ENCODE assay signal across 8 cellular contexts in the genomic region with DNA sequence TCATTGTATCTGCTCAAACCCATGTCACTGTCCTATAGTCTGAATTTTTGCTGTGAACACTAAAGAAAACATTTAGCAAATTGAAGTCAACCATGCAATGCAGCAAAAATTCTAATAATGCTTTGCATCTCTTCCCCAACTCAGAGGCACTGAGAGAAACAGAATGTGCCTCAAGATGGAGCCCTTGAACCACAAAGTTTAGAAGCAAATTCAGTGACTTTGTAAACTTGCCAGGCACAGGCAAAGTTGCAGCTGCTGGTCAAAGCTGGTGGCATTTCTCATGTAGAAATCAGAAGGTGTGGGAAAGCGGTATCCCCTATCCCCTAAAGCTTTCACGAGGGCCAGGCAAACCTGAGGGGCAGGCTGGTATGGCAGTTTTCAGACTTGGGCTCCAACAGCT.
DNase-seq lines count a peak whose midpoint lies in the region; ATAC-seq, FAIRE-seq and TF ChIP-seq lines count a peak whose summit lies in the region.

No MANE protein-coding gene starts in this region.

- no peak for TF ChIP-seq EP300 in upper lobe of left lung (IDR thresholded peaks at IDR 0.05)

- H3K36me3 ChIP-seq in kidney epithelial cell (ENCODE audit: control insufficient read depth, insufficient read depth, low read length): no peaks in the 10 kb centered on the region
- H3K36me3 ChIP-seq in upper lobe of left lung: no peaks in the 10 kb centered on the region

- peak; percentile 86 for DNase-seq in M059J (ENCODE audit: low read depth)
- peak; percentile 25 for DNase-seq in brain pericyte (ENCODE audit: low read depth, low spot score)
- DNase-seq in kidney epithelial cell (ENCODE audit: low read depth): peak; percentile 10
- peak in 1 of 2 donors; percentile 30 for DNase-seq in upper lobe of left lung

- peak; percentile 95 for FAIRE-seq in G401.6 (lab: Jason Lieb, UNC)

- 22 to 27% methylated on average over 2 of the region's 2 CpGs for WGBS in upper lobe of left lung, 2 donors

- H3K27me3 ChIP-seq in kidney epithelial cell (ENCODE audit: control insufficient read depth, insufficient read depth, low read length): no peaks in the 10 kb centered on the region
- no peaks in the 10 kb centered on the region for H3K27me3 ChIP-seq in upper lobe of left lung

- no peaks in the 10 kb centered on the region for H3K4me1 ChIP-seq in upper lobe of left lung

- H3K9me3 ChIP-seq in upper lobe of left lung: no peaks in the 10 kb centered on the region

- ATAC-seq in upper lobe of left lung (ENCODE audit: low FRiP score in 2 of 2) (peak in 1 of 2 donors; percentile 60), GM18505 (IDR thresholded peaks at IDR 0.05; ENCODE audit: unreplicated experiment) (no peak), HG03439 (IDR thresholded peaks at IDR 0.05; ENCODE audit: unreplicated experiment) (no peak), HG02623 (IDR thresholded peaks at IDR 0.05; ENCODE audit: unreplicated experiment) (no peak)

- no peak overlapping the region for H3K27ac ChIP-seq in upper lobe of left lung

- TF ChIP-seq POLR2A in upper lobe of left lung (IDR thresholded peaks at IDR 0.05) (no peak), GM18505 (IDR thresholded peaks at IDR 0.05; ENCODE audit: borderline replicate concordance, extremely low read depth, insufficient read depth, insufficient read length) (no peak)

- TF ChIP-seq CTCF in kidney epithelial cell (IDR thresholded peaks at IDR 0.05; ENCODE audit: insufficient read depth, low read length, poor library complexity, severe bottlenecking) (peak; percentile 42), upper lobe of left lung (IDR thresholded peaks at IDR 0.05) (peak in 5 of 6 experiments; percentile 22 to 48 (median 30))

- H3K4me3 ChIP-seq in kidney epithelial cell (ENCODE audit: low read depth, low read length) (no peak overlapping the region), upper lobe of left lung (no peak overlapping the region)
